39 cellular contexts compared by ENCODE assay signal in the genomic region with DNA sequence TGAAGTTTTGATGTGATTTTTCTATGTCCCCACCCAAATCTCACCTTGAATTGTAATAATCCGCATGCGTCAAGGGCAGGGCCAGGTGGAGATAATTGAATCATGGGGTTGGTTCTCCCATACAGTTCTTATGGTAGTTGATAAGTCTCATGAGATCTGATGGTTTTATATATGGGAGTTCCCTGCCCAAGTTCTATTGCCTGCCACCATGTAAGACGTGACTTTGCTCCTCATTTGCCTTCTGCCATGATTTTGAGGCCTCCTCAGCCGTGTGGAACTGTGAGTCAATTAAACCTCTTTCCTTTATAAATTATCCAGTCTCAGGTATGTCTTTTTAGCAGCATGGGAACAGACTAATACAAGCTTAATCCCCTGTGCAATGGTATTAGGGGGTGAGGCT.
"Had no signal": no experiment of that assay in that cellular context is flagged by ENCODE, and none has a peak within 500 bp of the region (broad histone marks: within the 10 kb centered on the region; RNA-seq: fewer than 3 reads in every experiment).

No MANE protein-coding gene starts in this region.

- H3K27ac Mint-ChIP-seq: activated naive CD4-positive, alpha-beta T cell treated with anti-CD3 and anti-CD28 coated beads for 36 hours; activated naive CD4-positive, alpha-beta T cell treated with anti-CD3 and anti-CD28 coated beads, Interleukin-2, amount 10 ng/mL, durations not matched to agents 7 days and 5 days; activated naive CD4-positive, alpha-beta T cell treated with anti-CD3 and anti-CD28 coated beads, Interleukin-2, amount 50 U/mL, for 24 hours; activated naive CD4-positive, alpha-beta T cell treated with anti-CD3 and anti-CD28 coated beads, Interleukin-2, amount 50 U/mL, for 72 hours; activated naive CD8-positive, alpha-beta T cell; activated naive CD8-positive, alpha-beta T cell treated with anti-CD3 and anti-CD28 coated beads for 36 hours; activated naive CD8-positive, alpha-beta T cell treated with anti-CD3 and anti-CD28 coated beads, Interleukin-2, amount 10 ng/mL, durations not matched to agents 7 days and 5 days; activated naive CD8-positive, alpha-beta T cell treated with anti-CD3 and anti-CD28 coated beads, Interleukin-2, amount 50 U/mL, for 24 hours; activated T-cell treated with anti-CD3 and anti-CD28 coated beads, Interleukin-2, amount 50 U/mL, for 24 hours; activated T-cell treated with anti-CD3 and anti-CD28 coated beads, Interleukin-2, amount 50 U/mL, for 72 hours; activated T-helper 1 cell treated with anti-CD3 and anti-CD28 coated beads, Interleukin-12 subunit alpha, Interleukin-12 subunit beta, Interleukin-2, Interleukin-4 antibody, amounts not matched to agents 30 ng/mL and 10 ng/mL and 1 ng/mL, durations not matched to agents 14 hours and 24 hours and 36 hours; activated T-helper 17 cell treated with anti-CD3 and anti-CD28 coated beads, Interleukin-2, amount 50 U/mL, for 72 hours; activated T-helper 2 cell treated with anti-CD3 and anti-CD28 coated beads, Interferon-gamma antibody, Interleukin-2, Interleukin-4, amounts not matched to agents 10 μg/mL and 5 μg/mL and 100 μg/mL, durations not matched to agents 14 hours and 24 hours and 36 hours; brain had no signal

- H3K9me3 ChIP-seq: adrenal gland, ascending aorta, body of pancreas, breast epithelium had no signal

- H3K9me3 Mint-ChIP-seq: activated naive CD4-positive, alpha-beta T cell treated with anti-CD3 and anti-CD28 coated beads, Interleukin-2, amount 10 ng/mL, durations not matched to agents 7 days and 5 days; activated naive CD8-positive, alpha-beta T cell treated with anti-CD3 and anti-CD28 coated beads for 36 hours; activated naive CD8-positive, alpha-beta T cell treated with anti-CD3 and anti-CD28 coated beads, Interleukin-2, amount 10 ng/mL, durations not matched to agents 7 days and 5 days; activated T-helper 1 cell treated with anti-CD3 and anti-CD28 coated beads, Interleukin-12 subunit alpha, Interleukin-12 subunit beta, Interleukin-2, Interleukin-4 antibody, amounts not matched to agents 30 ng/mL and 10 ng/mL and 1 ng/mL, durations not matched to agents 14 hours and 24 hours and 36 hours; activated T-helper 2 cell treated with anti-CD3 and anti-CD28 coated beads, Interferon-gamma antibody, Interleukin-2, Interleukin-4, amounts not matched to agents 10 μg/mL and 5 μg/mL and 100 μg/mL, durations not matched to agents 14 hours and 24 hours and 36 hours had no signal

- ATAC-seq: activated naive CD4-positive, alpha-beta T cell treated with anti-CD3 and anti-CD28 coated beads, Interleukin-2, amount 50 U/mL, for 72 hours; activated naive CD8-positive, alpha-beta T cell treated with anti-CD3 and anti-CD28 coated beads, Interleukin-2, amount 50 U/mL, for 24 hours; activated T-cell treated with anti-CD3 and anti-CD28 coated beads, Interleukin-2, amount 50 U/mL, for 4 hours; activated T-cell treated with anti-CD3 and anti-CD28 coated beads, Interleukin-2, amount 50 U/mL, for 72 hours; activated T-helper 17 cell treated with anti-CD3 and anti-CD28 coated beads, Interleukin-2, amount 50 U/mL, for 72 hours; body of pancreas had no signal

- H3K36me3 Mint-ChIP-seq: activated naive CD4-positive, alpha-beta T cell treated with anti-CD3 and anti-CD28 coated beads, Interleukin-2, amount 10 ng/mL, durations not matched to agents 7 days and 5 days; activated naive CD4-positive, alpha-beta T cell treated with anti-CD3 and anti-CD28 coated beads, Interleukin-2, amount 50 U/mL, for 24 hours; activated naive CD4-positive, alpha-beta T cell treated with anti-CD3 and anti-CD28 coated beads, Interleukin-2, amount 50 U/mL, for 72 hours; activated naive CD8-positive, alpha-beta T cell; activated naive CD8-positive, alpha-beta T cell treated with anti-CD3 and anti-CD28 coated beads for 36 hours; activated naive CD8-positive, alpha-beta T cell treated with anti-CD3 and anti-CD28 coated beads, Interleukin-2, amount 10 ng/mL, durations not matched to agents 7 days and 5 days; brain had no signal

- H3K27me3 ChIP-seq: adrenal gland, ascending aorta, body of pancreas, brain microvascular endothelial cell, breast epithelium, cardiac muscle cell had no signal

- H3K4me3 Mint-ChIP-seq: activated naive CD4-positive, alpha-beta T cell treated with anti-CD3 and anti-CD28 coated beads for 36 hours; activated naive CD4-positive, alpha-beta T cell treated with anti-CD3 and anti-CD28 coated beads, Interleukin-2, amount 10 ng/mL, durations not matched to agents 7 days and 5 days; activated naive CD4-positive, alpha-beta T cell treated with anti-CD3 and anti-CD28 coated beads, Interleukin-2, amount 50 U/mL, for 24 hours; activated naive CD8-positive, alpha-beta T cell; activated naive CD8-positive, alpha-beta T cell treated with anti-CD3 and anti-CD28 coated beads for 36 hours; activated naive CD8-positive, alpha-beta T cell treated with anti-CD3 and anti-CD28 coated beads, Interleukin-2, amount 10 ng/mL, durations not matched to agents 7 days and 5 days; activated naive CD8-positive, alpha-beta T cell treated with anti-CD3 and anti-CD28 coated beads, Interleukin-2, amount 50 U/mL, for 24 hours; activated T-cell treated with anti-CD3 and anti-CD28 coated beads, Interleukin-2, amount 50 U/mL, for 24 hours; activated T-cell treated with anti-CD3 and anti-CD28 coated beads, Interleukin-2, amount 50 U/mL, for 4 hours; activated T-cell treated with anti-CD3 and anti-CD28 coated beads, Interleukin-2, amount 50 U/mL, for 72 hours; activated T-helper 1 cell treated with anti-CD3 and anti-CD28 coated beads, Interleukin-12 subunit alpha, Interleukin-12 subunit beta, Interleukin-2, Interleukin-4 antibody, amounts not matched to agents 30 ng/mL and 10 ng/mL and 1 ng/mL, durations not matched to agents 14 hours and 24 hours and 36 hours; activated T-helper 17 cell treated with anti-CD3 and anti-CD28 coated beads, Interleukin-2, amount 50 U/mL, for 72 hours; brain; central memory CD8-positive, alpha-beta T cell had no signal

- H3K4me3 ChIP-seq: adrenal gland, ascending aorta, body of pancreas, breast epithelium, cardiac muscle cell had no signal

- DNase-seq: activated effector memory CD4-positive, alpha-beta T cell treated with anti-CD3 and anti-CD28 coated beads, Interleukin-2, amount 50 U/mL, for 16 hours; activated effector memory CD4-positive, alpha-beta T cell treated with Interleukin-2 at 50 U/mL for 16 hours; activated gamma-delta T cell; activated naive CD4-positive, alpha-beta T cell; activated naive CD4-positive, alpha-beta T cell treated with anti-CD3 and anti-CD28 coated beads for 36 hours; activated naive CD4-positive, alpha-beta T cell treated with anti-CD3 and anti-CD28 coated beads, Interleukin-2, amount 10 ng/mL, durations not matched to agents 7 days and 5 days; activated naive CD4-positive, alpha-beta T cell treated with anti-CD3 and anti-CD28 coated beads, Interleukin-2, amount 50 U/mL, for 16 hours; activated naive CD4-positive, alpha-beta T cell treated with Interleukin-2 at 50 U/mL for 16 hours; activated naive CD8-positive, alpha-beta T cell treated with anti-CD3 and anti-CD28 coated beads for 36 hours; activated naive CD8-positive, alpha-beta T cell treated with anti-CD3 and anti-CD28 coated beads, Interleukin-2, amount 10 ng/mL, durations not matched to agents 7 days and 5 days; activated naive CD8-positive, alpha-beta T cell treated with anti-CD3 and anti-CD28 coated beads, Interleukin-2, amount 50 U/mL, for 24 hours; activated T-cell treated with anti-CD3 and anti-CD28 coated beads, Interleukin-2, amount 50 U/mL, for 1 hour; activated T-cell treated with anti-CD3 and anti-CD28 coated beads, Interleukin-2, amount 50 U/mL, for 24 hours; activated T-cell treated with anti-CD3 and anti-CD28 coated beads, Interleukin-2, amount 50 U/mL, for 4 hours; activated T-cell treated with anti-CD3 and anti-CD28 coated beads, Interleukin-2, amount 50 U/mL, for 48 hours; activated T-cell treated with anti-CD3 and anti-CD28 coated beads, Interleukin-2, amount 50 U/mL, for 72 hours; adrenal gland; amniotic stem cell; amygdala; anterior cingulate cortex; aorta; body of pancreas; brain microvascular endothelial cell; caudate nucleus; central memory CD4-positive, alpha-beta T cell; cerebellar nuclear complex had no signal

- H3K4me1 Mint-ChIP-seq: activated naive CD4-positive, alpha-beta T cell treated with anti-CD3 and anti-CD28 coated beads, Interleukin-2, amount 10 ng/mL, durations not matched to agents 7 days and 5 days; activated naive CD4-positive, alpha-beta T cell treated with anti-CD3 and anti-CD28 coated beads, Interleukin-2, amount 50 U/mL, for 24 hours; activated naive CD8-positive, alpha-beta T cell treated with anti-CD3 and anti-CD28 coated beads for 36 hours; activated naive CD8-positive, alpha-beta T cell treated with anti-CD3 and anti-CD28 coated beads, Interleukin-2, amount 10 ng/mL, durations not matched to agents 7 days and 5 days; activated naive CD8-positive, alpha-beta T cell treated with anti-CD3 and anti-CD28 coated beads, Interleukin-2, amount 50 U/mL, for 24 hours; activated T-helper 17 cell treated with anti-CD3 and anti-CD28 coated beads, Interleukin-2, amount 50 U/mL, for 72 hours; central memory CD8-positive, alpha-beta T cell had no signal

- H3K27me3 Mint-ChIP-seq: brain had no signal

- FAIRE-seq: astrocyte, bronchial epithelial cell had no signal

- H3K36me3 ChIP-seq: adrenal gland, ascending aorta, brain microvascular endothelial cell, breast epithelium, cardiac muscle cell had no signal

- H3K4me1 ChIP-seq: ascending aorta, body of pancreas, breast epithelium had no signal

- H3K27ac ChIP-seq: adrenal gland, ascending aorta, body of pancreas, brain microvascular endothelial cell, breast epithelium, cardiac muscle cell had no signal
